Comparison of ENCODE assay signal across 14 cellular contexts in the genomic region with DNA sequence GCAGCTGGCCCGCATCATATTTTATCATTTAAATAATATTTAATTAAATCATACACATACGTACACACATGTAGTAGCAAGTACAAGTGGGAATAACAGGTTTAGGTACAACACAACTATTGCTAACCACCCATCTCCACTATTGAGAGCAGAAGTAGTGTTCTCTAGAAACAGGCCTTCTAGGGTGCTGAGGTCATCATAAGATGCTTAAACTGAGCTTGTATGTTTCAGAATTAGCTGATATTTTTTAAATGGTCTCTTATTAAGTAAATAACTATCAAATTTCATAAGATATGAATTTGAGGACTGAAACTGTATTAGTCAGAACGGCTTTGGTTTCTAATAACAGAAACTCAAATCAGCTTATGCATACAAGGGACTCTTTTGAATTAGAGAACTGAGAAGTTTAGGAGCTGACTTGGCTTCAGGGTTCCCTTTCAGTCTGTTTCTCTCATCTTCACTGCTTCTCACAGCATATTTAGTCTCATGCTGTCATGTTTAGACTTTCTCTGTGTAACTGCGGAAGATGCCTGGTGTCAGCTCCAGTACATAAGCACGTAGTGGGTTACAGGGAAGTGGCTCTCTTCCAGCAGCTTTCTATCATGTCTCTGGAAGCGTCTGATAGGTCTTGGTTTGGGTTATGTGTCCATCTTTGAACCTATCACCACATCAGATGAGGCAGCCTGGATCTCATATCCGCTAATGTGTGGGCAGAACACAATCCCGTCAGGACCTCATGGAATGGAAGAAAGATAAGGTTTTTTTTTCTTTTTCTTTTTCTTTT. TPM values are rescaled to one million over a fixed set of nuclear protein-coding genes. Genes with fewer than 3 reads are reported as not detected.
DNase-seq lines count a peak whose midpoint lies in the region; ATAC-seq, FAIRE-seq and TF ChIP-seq lines count a peak whose summit lies in the region.
"Had no signal": no experiment of that assay in that cellular context is flagged by ENCODE, and none has a peak within 500 bp of the region (broad histone marks: within the 10 kb centered on the region; RNA-seq: fewer than 3 reads in every experiment).

No MANE protein-coding gene starts in this region.

- peak; percentile 94 for ATAC-seq in GM18867 (IDR thresholded peaks at IDR 0.05; ENCODE audit: unreplicated experiment)
- ATAC-seq in GM21528 (IDR thresholded peaks at IDR 0.05; ENCODE audit: low FRiP score, unreplicated experiment) = peak; percentile 94
- peak; percentile 83 for ATAC-seq in HG03097 (IDR thresholded peaks at IDR 0.05; ENCODE audit: low FRiP score, unreplicated experiment)
- no peak for ATAC-seq in K562
- ATAC-seq in right cardiac atrium = no peak
- ATAC-seq: activated CD8-positive, alpha-beta T cell treated with anti-CD3 and anti-CD28 coated beads for 36 hours had no signal

- H3K9me1 ChIP-seq in K562 (ENCODE audit: control insufficient read depth, insufficient read depth, low read length) = no peaks in the 10 kb centered on the region

- WGBS in K562 (ENCODE audit: insufficient coverage, low coverage, missing lambda C conversion rate) = 23% methylated on average over 8 of the region's 8 CpGs
- 68% methylated on average over 8 of the region's 8 CpGs for WGBS in right cardiac atrium

- FAIRE-seq in K562 (lab: Jason Lieb, UNC) = peak; percentile 11

- no peak for TF ChIP-seq CTCF in K562 (IDR thresholded peaks at IDR 0.05 in 2 of 3, conservative IDR thresholded peaks at IDR 0.05 in 1 of 3; ENCODE audit: insufficient read depth in 2 of 3, low read depth in 1 of 3, low read length in 3 of 3)

- no peaks in the 10 kb centered on the region for H4K20me1 ChIP-seq in K562 (replicated peaks; ENCODE audit: control insufficient read depth, insufficient read depth, low read length)

- no peaks in the 10 kb centered on the region for H3K36me3 ChIP-seq in K562 (ENCODE audit: control insufficient read depth, insufficient read depth, low read length)

- H2AFZ ChIP-seq in K562 (ENCODE audit: low read depth, low read length) = peak overlapping the region; percentile 55; the same call in 1 of the 2 replicates
- H2AFZ ChIP-seq: GM23248 had no signal

- in situ Hi-C loops in K562 (cut with MboI) = no loop called here

- CTCF ChIA-PET in K562 (lab: Yijun Ruan, JAX; ENCODE audit: low intra/inter-chr PET ratio) = no interaction called here

- no peak for TF ChIP-seq RAD21 in K562 (CRISPR knock-in tag; conservative IDR thresholded peaks at IDR 0.05 in 1 of 2, IDR thresholded peaks at IDR 0.05 in 1 of 2)

- H3K4me1 ChIP-seq in K562 (replicated peaks in 1 of 2; ENCODE audit: control insufficient read depth in 2 of 2, insufficient read depth in 2 of 2, low read length in 2 of 2) = no peaks in the 10 kb centered on the region; a peak in 1 of 5 replicates
- no peaks in the 10 kb centered on the region for H3K4me1 ChIP-seq in right cardiac atrium (ENCODE audit: control insufficient read depth, insufficient read depth, low read length)

- no peak overlapping the region for H3K9ac ChIP-seq in K562 (ENCODE audit: insufficient read depth in 1 of 2, low read depth in 2 of 2, low read length in 2 of 2)
- H3K9ac ChIP-seq: GM23248 had no signal

- no peak overlapping the region for H3K27ac ChIP-seq in K562 (ENCODE audit: extremely low read depth, low read depth, low read length)
- H3K27ac ChIP-seq in right cardiac atrium (ENCODE audit: low read length) = no peak overlapping the region
- H3K27ac ChIP-seq: GM23248 had no signal

- BruUV-seq in K562 (replicated peaks; lab: Mats Ljungman, UMichigan) = no TSS peak

- no peaks in the 10 kb centered on the region for H3K79me2 ChIP-seq in K562 (ENCODE audit: control insufficient read depth, insufficient read depth, low read length)

- peak in 1 of 4 experiments; percentile 21 for DNase-seq in K562 (ENCODE audit: extremely low read depth in 1 of 4, low spot score in 3 of 4)
- no peak for DNase-seq in islet precursor cell
- DNase-seq in right cardiac atrium = no peak
- DNase-seq in NCI-H2227 treated with DMSO at 0.1 percent for 48 hours (lab: John Stamatoyannopoulos, UW) = no peak
- no peak for DNase-seq in HT-29 (ENCODE audit: low spot score)
- DNase-seq: activated CD8-positive, alpha-beta T cell treated with anti-CD3 and anti-CD28 coated beads for 36 hours; anterior cingulate cortex; GM23248; NCI-H526; SW 1271 had no signal

- H3K27me3 ChIP-seq in K562 (ENCODE audit: control insufficient read depth in 2 of 2, insufficient read depth in 2 of 2, low read length in 2 of 2) (peaks cover 0 to 6% of the 10 kb centered on the region in 2 experiments; a peak in 3 of 5 replicates), right cardiac atrium (ENCODE audit: control insufficient read depth, insufficient read depth) (no peaks in the 10 kb centered on the region)

- H3K4me3 ChIP-seq in K562 (no peak overlapping the region), right cardiac atrium (ENCODE audit: low read length) (no peak overlapping the region)
- H3K4me3 ChIP-seq: GM23248 had no signal

- intact Hi-C loops in K562 (cut with micrococcal nuclease) (no loop called here), right cardiac atrium (cut with DNase I) (no loop called here)

- no peak for TF ChIP-seq POLR2A in K562 (conservative IDR thresholded peaks at IDR 0.05)

- H3K9me3 ChIP-seq in K562 (replicated peaks; ENCODE audit: control insufficient read depth, insufficient read depth, low read depth, low read length) (no peaks in the 10 kb centered on the region), right cardiac atrium (ENCODE audit: control insufficient read depth, low read length) (no peaks in the 10 kb centered on the region)

- POLR2A ChIA-PET in K562 (lab: Yijun Ruan, JAX) = interaction anchor here (0.9 kb wide), 1 partner anchor 14 kb away, joined by 3 read pairs; no protein-coding TSS in a partner anchor

- TF ChIP-seq EP300 in K562 (IDR thresholded peaks at IDR 0.05; ENCODE audit: low read length) = no peak

- peak overlapping the region; percentile 18; the same call in 1 of the 2 replicates for H3K4me2 ChIP-seq in K562 (ENCODE audit: insufficient read depth, low read length)

TF ChIP-seq in K562, 482 proteins besides CTCF, POLR2A, EP300 and RAD21 (continues in another document):
- TF ChIP-seq, protein P1, sequence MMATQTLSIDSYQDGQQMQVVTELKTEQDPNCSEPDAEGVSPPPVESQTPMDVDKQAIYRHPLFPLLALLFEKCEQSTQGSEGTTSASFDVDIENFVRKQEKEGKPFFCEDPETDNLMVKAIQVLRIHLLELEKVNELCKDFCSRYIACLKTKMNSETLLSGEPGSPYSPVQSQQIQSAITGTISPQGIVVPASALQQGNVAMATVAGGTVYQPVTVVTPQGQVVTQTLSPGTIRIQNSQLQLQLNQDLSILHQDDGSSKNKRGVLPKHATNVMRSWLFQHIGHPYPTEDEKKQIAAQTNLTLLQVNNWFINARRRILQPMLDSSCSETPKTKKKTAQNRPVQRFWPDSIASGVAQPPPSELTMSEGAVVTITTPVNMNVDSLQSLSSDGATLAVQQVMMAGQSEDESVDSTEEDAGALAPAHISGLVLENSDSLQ (IDR thresholded peaks at IDR 0.05) = peak; percentile 35; the same call in 1 of the 2 replicates
- peak; percentile 24; the same call in 1 of the 2 replicates for TF ChIP-seq CBFA2T3 (IDR thresholded peaks at IDR 0.05)

RNA-seq across cellular contexts. Expression of gene OCLN, which starts 25.0 kb away (rescaled TPM):
- total RNA-seq in K562 (2011; cell fraction: chromatin; rRNA removed; ENCODE audit: low replicate concordance) = 0.58 and 2.8 TPM in 2 replicates
- total RNA-seq in K562 (2011; cell fraction: nucleolus; rRNA removed) = 0.33 and 0.53 TPM in 2 replicates
- 1.4 and 2.7 TPM in 2 replicates for total RNA-seq in K562 (2011; cell fraction: nucleoplasm; rRNA removed)
- total RNA-seq in K562 (2014; rRNA removed) = 0.05 and 0.08 TPM in 2 replicates
- 0.22 and 0.29 TPM in 2 replicates for total RNA-seq in K562 (2014; rRNA removed; fragmentation: Illumina TruSeq; extraction: Trizol)
- total RNA-seq in K562 (2015; rRNA removed; fragmentation: Illumina TruSeq; extraction: Trizol) = 0.23 and 0.29 TPM in 2 replicates
- 0.27 and 0.29 TPM in 2 replicates for total RNA-seq in K562 (2021)
- polyA plus RNA-seq in K562 (2011; rRNA removed) = 0.09 and 0.15 TPM in 2 replicates
- 0.01 and 0.03 TPM in 2 replicates for polyA plus RNA-seq in K562 (2011; cell fraction: cytosol; rRNA removed)
- 0.11 and 0.20 TPM in 2 replicates for polyA plus RNA-seq in K562 (2011; cell fraction: nucleus; rRNA removed)
- 0.09 and 0.11 TPM in 2 replicates for polyA plus RNA-seq in K562 (2012)
- polyA plus RNA-seq in K562 (2014; fragmentation: Illumina TruSeq; extraction: Trizol) = 0.03 and 0.06 TPM in 2 replicates
- polyA plus RNA-seq in K562 (2014; fragmentation: Nextera tagmentation; extraction: Ambion mirVana) = under 1 TPM; 0.06 to 0.08 TPM
- polyA plus RNA-seq in K562 (2014; rRNA removed) = 0.19 and 0.22 TPM in 2 replicates
- 0.39 and 0.42 TPM in 2 replicates for polyA minus RNA-seq in K562 (2011; rRNA and poly(A)+ RNA removed)
- 0.19 TPM in 1 of 2 replicates, not detected in the other for polyA minus RNA-seq in K562 (2011; cell fraction: cytosol; rRNA and poly(A)+ RNA removed)
- polyA minus RNA-seq in K562 (2011; cell fraction: nucleus; rRNA and poly(A)+ RNA removed) = 0.40 and 0.44 TPM in 2 replicates
- 1 to 10 TPM; 1.0 to 2.0 (median 1.8) TPM for total RNA-seq in right cardiac atrium
- 1.2 TPM for polyA plus RNA-seq in right cardiac atrium
- total RNA-seq in HT-29 (2014; rRNA removed; shearing (Covaris generic)) = 25.6 and 43.6 TPM in 2 replicates

RNA-seq across cellular contexts. Expression of gene MARVELD2, which starts 52.7 kb away (rescaled TPM):
- total RNA-seq in K562 (2011; cell fraction: chromatin; rRNA removed; ENCODE audit: low replicate concordance) = 0.72 and 0.79 TPM in 2 replicates
- total RNA-seq in K562 (2011; cell fraction: nucleolus; rRNA removed) = 0.33 and 0.92 TPM in 2 replicates
- 0.69 and 0.95 TPM in 2 replicates for total RNA-seq in K562 (2011; cell fraction: nucleoplasm; rRNA removed)
- total RNA-seq in K562 (2014; rRNA removed) (0.08 TPM in 1 of 2 replicates, not detected in the other), K562 (2014; rRNA removed; fragmentation: Illumina TruSeq; extraction: Trizol) (0.04 and 0.13 TPM in 2 replicates), K562 (2015; rRNA removed; fragmentation: Illumina TruSeq; extraction: Trizol) (0.29 and 0.30 TPM in 2 replicates), K562 (2021) (0.09 and 0.13 TPM in 2 replicates), right cardiac atrium (1 to 10 TPM in 3 of 4 donors, under 1 TPM in 1; 0.82 to 1.8 (median 1.4) TPM)
- polyA plus RNA-seq in K562 (2011; rRNA removed) (0.05 and 0.21 TPM in 2 replicates), K562 (2014; fragmentation: Illumina TruSeq; extraction: Trizol) (0.03 TPM in 2 replicates), K562 (2014; fragmentation: Nextera tagmentation; extraction: Ambion mirVana) (under 1 TPM in 1 of 2 experiments, not detected in 1; 0.03 TPM), K562 (2014; rRNA removed) (0.07 TPM in 1 of 2 replicates, not detected in the other), right cardiac atrium (0.23 TPM)
- 0.07 TPM in 1 of 2 replicates, not detected in the other for polyA plus RNA-seq in K562 (2011; cell fraction: cytosol; rRNA removed)
- polyA plus RNA-seq in K562 (2011; cell fraction: nucleus; rRNA removed) = 0.20 and 0.34 TPM in 2 replicates
- polyA plus RNA-seq in K562 (2012) = 0.03 and 0.08 TPM in 2 replicates
- 0.25 and 0.54 TPM in 2 replicates for polyA minus RNA-seq in K562 (2011; rRNA and poly(A)+ RNA removed)
- not detected in 2 replicates for polyA minus RNA-seq in K562 (2011; cell fraction: cytosol; rRNA and poly(A)+ RNA removed)
- 0.40 and 0.56 TPM in 2 replicates for polyA minus RNA-seq in K562 (2011; cell fraction: nucleus; rRNA and poly(A)+ RNA removed)
- 21.8 and 26.7 TPM in 2 replicates for total RNA-seq in HT-29 (2014; rRNA removed; shearing (Covaris generic))
- polyA plus RNA-seq: neural cell had no signal

Comparison
In these comparisons a context has a peak if more than half of its experiments do, and no peak if none do; other contexts are left out.
1. ATAC-seq: peak in GM18867 (single experiment), GM21528 (single experiment) and HG03097 (single experiment); none in K562 (single experiment) and right cardiac atrium (0 of 2).